Comparison of ENCODE assay signal across 8 cellular contexts in genomic region chr1:193058529-193059281, GRCh38. TPM values are rescaled to one million over a fixed set of nuclear protein-coding genes. Genes with fewer than 3 reads are reported as not detected.
DNase-seq lines count a peak whose midpoint lies in the region; ATAC-seq and TF ChIP-seq lines count a peak whose summit lies in the region.

No MANE protein-coding gene starts in this region.

- H3K27me3 Mint-ChIP-seq in activated T-cell treated with anti-CD3 and anti-CD28 coated beads, Interleukin-2, amount 50 U/mL, for 4 hours (ENCODE audit: low read depth): no peaks in the 10 kb centered on the region

- H3K4me3 ChIP-seq in PC-3 (ENCODE audit: low read length) (peak overlapping the region; percentile 87), tibial artery (peak overlapping the region; percentile 68 to 82)

- POLR2A ChIA-PET in PC-3 (lab: Charles Lee; ENCODE audit: unreplicated experiment): interaction anchor here (0.5 to 1.0 kb wide), 4 partner anchors 21 to 519 kb away, joined by 4 to 5 read pairs (median 4); no protein-coding TSS in a partner anchor

- no peaks in the 10 kb centered on the region for H3F3A ChIP-seq in PC-3 (ENCODE audit: low read length, unreplicated experiment)

- no peaks in the 10 kb centered on the region for H3K9me2 ChIP-seq in PC-3 (replicated peaks; ENCODE audit: low read length)

- H3K4me3 Mint-ChIP-seq in activated T-cell treated with anti-CD3 and anti-CD28 coated beads, Interleukin-2, amount 50 U/mL, for 4 hours: peak overlapping the region; percentile 100

- CTCF ChIA-PET in PC-3 (lab: Charles Lee): interaction anchor here (0.6 to 1.0 kb wide), 3 partner anchors 24 to 63 kb away, joined by 3 to 4 read pairs (median 4); partner anchors contain the start of genes CDC73 and GLRX2

- H3K9me3 Mint-ChIP-seq in activated T-cell treated with anti-CD3 and anti-CD28 coated beads, Interleukin-2, amount 50 U/mL, for 4 hours: no peaks in the 10 kb centered on the region

- no peaks in the 10 kb centered on the region for H3K9me3 ChIP-seq in PC-3 (ENCODE audit: low read length)
- H3K9me3 ChIP-seq in tibial artery: no peaks in the 10 kb centered on the region

- no peak for TF ChIP-seq CTCF in PC-3 (conservative IDR thresholded peaks at IDR 0.05; ENCODE audit: low read depth, low read length)
- no peak for TF ChIP-seq CTCF in omental fat pad (IDR thresholded peaks at IDR 0.05)
- no peak for TF ChIP-seq CTCF in tibial artery (IDR thresholded peaks at IDR 0.05)

- H4K20me1 ChIP-seq in PC-3 (ENCODE audit: low read length): no peaks in the 10 kb centered on the region

- peaks cover 51% of the 10 kb centered on the region for H3K4me1 ChIP-seq in PC-3 (ENCODE audit: insufficient read depth, low read length)
- H3K4me1 ChIP-seq in tibial artery: peaks cover 0 to 46% (median 21%) of the 10 kb centered on the region in 4 donors

- peaks cover 94% of the 10 kb centered on the region for H3K79me2 ChIP-seq in PC-3 (ENCODE audit: low read length)

- H3K36me3 Mint-ChIP-seq in activated T-cell treated with anti-CD3 and anti-CD28 coated beads, Interleukin-2, amount 50 U/mL, for 4 hours (ENCODE audit: insufficient read depth): peaks cover 9% of the 10 kb centered on the region

- intact Hi-C loops in PC-3 (cut with micrococcal nuclease): loop anchor here (2.0 to 5.0 kb wide), 2 partner anchors 46 to 64 kb away; partner anchors contain the start of genes CDC73 and GLRX2
- intact Hi-C loops in tibial artery (cut with DNase I; ENCODE audit: low total_unique reads): no loop called here

- H3K27ac ChIP-seq in PC-3 (ENCODE audit: low read length) (peak overlapping the region; percentile 86), tibial artery (peak overlapping the region; percentile 94 to 97)

- ATAC-seq in HG03378 (IDR thresholded peaks at IDR 0.05; ENCODE audit: unreplicated experiment): peak; percentile 58
- peak; percentile 14 for ATAC-seq in PC-3
- peak; percentile 25 to 53 for ATAC-seq in activated T-cell treated with anti-CD3 and anti-CD28 coated beads, Interleukin-2, amount 50 U/mL, for 4 hours
- ATAC-seq in omental fat pad (ENCODE audit: low FRiP score): peak; percentile 15

- H3K36me3 ChIP-seq in PC-3 (ENCODE audit: low read depth, low read length) (no peaks in the 10 kb centered on the region), tibial artery (no peaks in the 10 kb centered on the region)

- H3K27me3 ChIP-seq in PC-3 (ENCODE audit: low read length) (no peaks in the 10 kb centered on the region), tibial artery (no peaks in the 10 kb centered on the region)

- DNase-seq in CD1c-positive myeloid dendritic cell (ENCODE audit: extremely low spot score) (peak; percentile 92), PC-3 (peak; percentile 48), fibroblast of peridontal ligament (ENCODE audit: extremely low read depth) (peak; percentile 45), omental fat pad (ENCODE audit: low spot score) (no peak), tibial artery (peak; percentile 30 to 66)
- peak; percentile 37 for DNase-seq in activated T-cell treated with anti-CD3 and anti-CD28 coated beads, Interleukin-2, amount 50 U/mL, for 4 hours

- peak overlapping the region; percentile 97 for H3K9ac ChIP-seq in PC-3 (ENCODE audit: low read length)

- peak overlapping the region; percentile 98 for H3K4me2 ChIP-seq in PC-3 (ENCODE audit: low read length)

- peak overlapping the region; percentile 4; the same call in 1 of the 2 replicates for H2AFZ ChIP-seq in PC-3 (ENCODE audit: low read length)

- TSS peak; percentile 66 for BruUV-seq in PC-3 (replicated peaks; lab: Mats Ljungman, UMichigan)

- TF ChIP-seq POLR2A in GM19099 (IDR thresholded peaks at IDR 0.05; ENCODE audit: extremely low read depth, insufficient read length, low read depth): peak; percentile 78

- H3K4me1 Mint-ChIP-seq in activated T-cell treated with anti-CD3 and anti-CD28 coated beads, Interleukin-2, amount 50 U/mL, for 4 hours (ENCODE audit: low read depth): peaks cover 59% of the 10 kb centered on the region

RNA-seq across cellular contexts. Expression of gene UCHL5, which starts 0.5 kb away (rescaled TPM):
- total RNA-seq in PC-3 (2014; rRNA removed) (31.3 and 32.3 TPM in 2 replicates), omental fat pad (10 to 100 TPM; 19.4 to 59.6 (median 26.3) TPM)
- 100 to 1,000 TPM in 1 of 3 donors, 10 to 100 TPM in 2; 87.3 to 108 (median 87.8) TPM for total RNA-seq in activated T-cell treated with anti-CD3 and anti-CD28 coated beads, Interleukin-2, amount 50 U/mL, for 4 hours

RNA-seq across cellular contexts. Expression of gene RO60, which starts 0.7 kb away (rescaled TPM):
- 37.9 and 45.4 TPM in 2 replicates for total RNA-seq in PC-3 (2014; rRNA removed)
- total RNA-seq in activated T-cell treated with anti-CD3 and anti-CD28 coated beads, Interleukin-2, amount 50 U/mL, for 4 hours: 10 to 100 TPM; 60.8 to 75.0 (median 61.1) TPM
- total RNA-seq in omental fat pad: 100 to 1,000 TPM in 1 of 4 donors, 10 to 100 TPM in 3; 64.5 to 119 (median 67.9) TPM

RNA-seq across cellular contexts. Expression of gene GLRX2, which starts 46.5 kb away (rescaled TPM):
- 16.5 and 18.6 TPM in 2 replicates for total RNA-seq in PC-3 (2014; rRNA removed)
- total RNA-seq in activated T-cell treated with anti-CD3 and anti-CD28 coated beads, Interleukin-2, amount 50 U/mL, for 4 hours: 10 to 100 TPM; 21.4 to 29.3 (median 29.3) TPM
- 10 to 100 TPM in 1 of 4 donors, 1 to 10 TPM in 3; 6.1 to 12.6 (median 8.7) TPM for total RNA-seq in omental fat pad
